8 cellular contexts compared by ENCODE assay signal in the genomic region with DNA sequence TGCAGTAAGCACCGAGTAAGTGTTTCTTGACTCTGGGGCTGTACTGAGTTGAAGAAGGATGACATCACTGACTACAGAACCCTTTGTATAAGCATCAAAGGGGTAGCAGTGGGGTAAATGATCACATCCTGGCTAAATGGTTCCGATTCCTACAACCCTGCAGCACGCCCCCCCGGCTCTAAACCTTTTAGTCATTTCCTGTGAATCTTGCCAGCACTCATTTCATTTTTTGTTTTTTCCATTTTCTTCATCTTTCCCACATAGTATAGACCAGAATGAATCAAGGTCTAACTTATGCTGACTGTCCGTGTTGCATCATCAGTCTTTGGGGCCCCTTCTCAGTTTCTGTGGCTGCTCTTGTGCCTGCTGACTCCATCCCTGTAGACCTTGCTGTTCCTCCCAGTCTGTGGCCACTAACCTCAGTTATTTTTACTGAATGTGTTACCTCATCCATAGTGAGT.
A peak's percentile ranks its signal among the peaks of the same experiment; 100 is the strongest.
DNase-seq lines count a peak whose midpoint lies in the region; ATAC-seq and TF ChIP-seq lines count a peak whose summit lies in the region.

No MANE protein-coding gene starts in this region.

- ATAC-seq in HG03175 (IDR thresholded peaks at IDR 0.05; ENCODE audit: unreplicated experiment) (no peak), HG02678 (IDR thresholded peaks at IDR 0.05; ENCODE audit: unreplicated experiment) (no peak), WTC11 (no peak)

- intact Hi-C loops in uterus (cut with DNase I; ENCODE audit: low total_unique reads): no loop called here

- CTCF ChIA-PET in WTC11 (lab: Charles Lee): interaction anchor here (1.1 kb wide), 1 partner anchor 40 kb away, joined by 3 read pairs; no protein-coding TSS in a partner anchor

- no peaks in the 10 kb centered on the region for H3K4me1 ChIP-seq in uterus

- no peak overlapping the region for H3K4me3 ChIP-seq in uterus

- TF ChIP-seq POLR2A in uterus (IDR thresholded peaks at IDR 0.05): no peak

- peaks cover 5% of the 10 kb centered on the region for H3K4me1 Mint-ChIP-seq in WTC11

- no peak overlapping the region for H3K27ac Mint-ChIP-seq in WTC11

- no peaks in the 10 kb centered on the region for H3K27me3 Mint-ChIP-seq in WTC11 (ENCODE audit: low read depth)

- H3K27me3 ChIP-seq in uterus: no peaks in the 10 kb centered on the region

- no peak overlapping the region for H3K27ac ChIP-seq in uterus

- peak; percentile 60 for DNase-seq in GM04503 (ENCODE audit: low read depth)
- peak in 3 of 5 experiments; percentile 27 to 54 (median 54) for DNase-seq in T-helper 2 cell
- peak; percentile 46 for DNase-seq in brain pericyte (ENCODE audit: low read depth, low spot score)
- DNase-seq in stimulated activated CD4-positive, alpha-beta T cell treated with anti-CD3 and anti-CD28 coated beads, Interleukin-15, amount 100 ng/mL, for 24 hours: peak; percentile 86
- DNase-seq in uterus: no peak
- DNase-seq in WTC11 (ENCODE audit: low spot score): no peak

- no peaks in the 10 kb centered on the region for H3K9me3 Mint-ChIP-seq in WTC11

- TF ChIP-seq CTCF in uterus (IDR thresholded peaks at IDR 0.05) (no peak), WTC11 (IDR thresholded peaks at IDR 0.05) (no peak)

- H3K9me3 ChIP-seq in uterus: no peaks in the 10 kb centered on the region

- no peak overlapping the region for H3K4me3 Mint-ChIP-seq in WTC11

- POLR2A ChIA-PET in WTC11 (lab: Charles Lee): no interaction called here

- no peaks in the 10 kb centered on the region for H3K36me3 Mint-ChIP-seq in WTC11

- no peaks in the 10 kb centered on the region for H3K36me3 ChIP-seq in uterus

TF ChIP-seq in WTC11, 78 proteins besides CTCF, POLR2A, EP300 and RAD21:
- TF ChIP-seq CBFB (CRISPR knock-in tag; IDR thresholded peaks at IDR 0.05; ENCODE audit: low read depth) (no peak), SP1 (CRISPR knock-in tag; conservative IDR thresholded peaks at IDR 0.05) (no peak), ESRRA (CRISPR knock-in tag; IDR thresholded peaks at IDR 0.05; ENCODE audit: borderline replicate concordance) (no peak), GTF2I (CRISPR knock-in tag; conservative IDR thresholded peaks at IDR 0.05) (no peak), GABPB1 (CRISPR knock-in tag; IDR thresholded peaks at IDR 0.05) (no peak), NR2C2 (CRISPR knock-in tag; IDR thresholded peaks at IDR 0.05) (no peak), JAZF1 (CRISPR knock-in tag; IDR thresholded peaks at IDR 0.05) (no peak)
- TF ChIP-seq, protein P1, sequence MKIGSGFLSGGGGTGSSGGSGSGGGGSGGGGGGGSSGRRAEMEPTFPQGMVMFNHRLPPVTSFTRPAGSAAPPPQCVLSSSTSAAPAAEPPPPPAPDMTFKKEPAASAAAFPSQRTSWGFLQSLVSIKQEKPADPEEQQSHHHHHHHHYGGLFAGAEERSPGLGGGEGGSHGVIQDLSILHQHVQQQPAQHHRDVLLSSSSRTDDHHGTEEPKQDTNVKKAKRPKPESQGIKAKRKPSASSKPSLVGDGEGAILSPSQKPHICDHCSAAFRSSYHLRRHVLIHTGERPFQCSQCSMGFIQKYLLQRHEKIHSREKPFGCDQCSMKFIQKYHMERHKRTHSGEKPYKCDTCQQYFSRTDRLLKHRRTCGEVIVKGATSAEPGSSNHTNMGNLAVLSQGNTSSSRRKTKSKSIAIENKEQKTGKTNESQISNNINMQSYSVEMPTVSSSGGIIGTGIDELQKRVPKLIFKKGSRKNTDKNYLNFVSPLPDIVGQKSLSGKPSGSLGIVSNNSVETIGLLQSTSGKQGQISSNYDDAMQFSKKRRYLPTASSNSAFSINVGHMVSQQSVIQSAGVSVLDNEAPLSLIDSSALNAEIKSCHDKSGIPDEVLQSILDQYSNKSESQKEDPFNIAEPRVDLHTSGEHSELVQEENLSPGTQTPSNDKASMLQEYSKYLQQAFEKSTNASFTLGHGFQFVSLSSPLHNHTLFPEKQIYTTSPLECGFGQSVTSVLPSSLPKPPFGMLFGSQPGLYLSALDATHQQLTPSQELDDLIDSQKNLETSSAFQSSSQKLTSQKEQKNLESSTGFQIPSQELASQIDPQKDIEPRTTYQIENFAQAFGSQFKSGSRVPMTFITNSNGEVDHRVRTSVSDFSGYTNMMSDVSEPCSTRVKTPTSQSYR (CRISPR knock-in tag; IDR thresholded peaks at IDR 0.05): no peak
- TF ChIP-seq, protein P2, sequence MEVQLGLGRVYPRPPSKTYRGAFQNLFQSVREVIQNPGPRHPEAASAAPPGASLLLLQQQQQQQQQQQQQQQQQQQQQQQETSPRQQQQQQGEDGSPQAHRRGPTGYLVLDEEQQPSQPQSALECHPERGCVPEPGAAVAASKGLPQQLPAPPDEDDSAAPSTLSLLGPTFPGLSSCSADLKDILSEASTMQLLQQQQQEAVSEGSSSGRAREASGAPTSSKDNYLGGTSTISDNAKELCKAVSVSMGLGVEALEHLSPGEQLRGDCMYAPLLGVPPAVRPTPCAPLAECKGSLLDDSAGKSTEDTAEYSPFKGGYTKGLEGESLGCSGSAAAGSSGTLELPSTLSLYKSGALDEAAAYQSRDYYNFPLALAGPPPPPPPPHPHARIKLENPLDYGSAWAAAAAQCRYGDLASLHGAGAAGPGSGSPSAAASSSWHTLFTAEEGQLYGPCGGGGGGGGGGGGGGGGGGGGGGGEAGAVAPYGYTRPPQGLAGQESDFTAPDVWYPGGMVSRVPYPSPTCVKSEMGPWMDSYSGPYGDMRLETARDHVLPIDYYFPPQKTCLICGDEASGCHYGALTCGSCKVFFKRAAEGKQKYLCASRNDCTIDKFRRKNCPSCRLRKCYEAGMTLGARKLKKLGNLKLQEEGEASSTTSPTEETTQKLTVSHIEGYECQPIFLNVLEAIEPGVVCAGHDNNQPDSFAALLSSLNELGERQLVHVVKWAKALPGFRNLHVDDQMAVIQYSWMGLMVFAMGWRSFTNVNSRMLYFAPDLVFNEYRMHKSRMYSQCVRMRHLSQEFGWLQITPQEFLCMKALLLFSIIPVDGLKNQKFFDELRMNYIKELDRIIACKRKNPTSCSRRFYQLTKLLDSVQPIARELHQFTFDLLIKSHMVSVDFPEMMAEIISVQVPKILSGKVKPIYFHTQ (CRISPR knock-in tag; IDR thresholded peaks at IDR 0.05): no peak
- TF ChIP-seq, protein P3, sequence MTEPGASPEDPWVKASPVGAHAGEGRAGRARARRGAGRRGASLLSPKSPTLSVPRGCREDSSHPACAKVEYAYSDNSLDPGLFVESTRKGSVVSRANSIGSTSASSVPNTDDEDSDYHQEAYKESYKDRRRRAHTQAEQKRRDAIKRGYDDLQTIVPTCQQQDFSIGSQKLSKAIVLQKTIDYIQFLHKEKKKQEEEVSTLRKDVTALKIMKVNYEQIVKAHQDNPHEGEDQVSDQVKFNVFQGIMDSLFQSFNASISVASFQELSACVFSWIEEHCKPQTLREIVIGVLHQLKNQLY (CRISPR knock-in tag; IDR thresholded peaks at IDR 0.05): no peak
- TF ChIP-seq, protein P4, sequence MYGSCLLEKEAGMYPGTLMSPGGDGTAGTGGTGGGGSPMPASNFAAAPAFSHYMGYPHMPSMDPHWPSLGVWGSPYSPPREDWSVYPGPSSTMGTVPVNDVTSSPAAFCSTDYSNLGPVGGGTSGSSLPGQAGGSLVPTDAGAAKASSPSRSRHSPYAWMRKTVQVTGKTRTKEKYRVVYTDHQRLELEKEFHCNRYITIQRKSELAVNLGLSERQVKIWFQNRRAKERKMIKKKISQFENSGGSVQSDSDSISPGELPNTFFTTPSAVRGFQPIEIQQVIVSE (CRISPR knock-in tag; IDR thresholded peaks at IDR 0.05; ENCODE audit: borderline replicate concordance): no peak
- TF ChIP-seq, protein P5, sequence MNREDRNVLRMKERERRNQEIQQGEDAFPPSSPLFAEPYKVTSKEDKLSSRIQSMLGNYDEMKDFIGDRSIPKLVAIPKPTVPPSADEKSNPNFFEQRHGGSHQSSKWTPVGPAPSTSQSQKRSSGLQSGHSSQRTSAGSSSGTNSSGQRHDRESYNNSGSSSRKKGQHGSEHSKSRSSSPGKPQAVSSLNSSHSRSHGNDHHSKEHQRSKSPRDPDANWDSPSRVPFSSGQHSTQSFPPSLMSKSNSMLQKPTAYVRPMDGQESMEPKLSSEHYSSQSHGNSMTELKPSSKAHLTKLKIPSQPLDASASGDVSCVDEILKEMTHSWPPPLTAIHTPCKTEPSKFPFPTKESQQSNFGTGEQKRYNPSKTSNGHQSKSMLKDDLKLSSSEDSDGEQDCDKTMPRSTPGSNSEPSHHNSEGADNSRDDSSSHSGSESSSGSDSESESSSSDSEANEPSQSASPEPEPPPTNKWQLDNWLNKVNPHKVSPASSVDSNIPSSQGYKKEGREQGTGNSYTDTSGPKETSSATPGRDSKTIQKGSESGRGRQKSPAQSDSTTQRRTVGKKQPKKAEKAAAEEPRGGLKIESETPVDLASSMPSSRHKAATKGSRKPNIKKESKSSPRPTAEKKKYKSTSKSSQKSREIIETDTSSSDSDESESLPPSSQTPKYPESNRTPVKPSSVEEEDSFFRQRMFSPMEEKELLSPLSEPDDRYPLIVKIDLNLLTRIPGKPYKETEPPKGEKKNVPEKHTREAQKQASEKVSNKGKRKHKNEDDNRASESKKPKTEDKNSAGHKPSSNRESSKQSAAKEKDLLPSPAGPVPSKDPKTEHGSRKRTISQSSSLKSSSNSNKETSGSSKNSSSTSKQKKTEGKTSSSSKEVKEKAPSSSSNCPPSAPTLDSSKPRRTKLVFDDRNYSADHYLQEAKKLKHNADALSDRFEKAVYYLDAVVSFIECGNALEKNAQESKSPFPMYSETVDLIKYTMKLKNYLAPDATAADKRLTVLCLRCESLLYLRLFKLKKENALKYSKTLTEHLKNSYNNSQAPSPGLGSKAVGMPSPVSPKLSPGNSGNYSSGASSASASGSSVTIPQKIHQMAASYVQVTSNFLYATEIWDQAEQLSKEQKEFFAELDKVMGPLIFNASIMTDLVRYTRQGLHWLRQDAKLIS (CRISPR knock-in tag; IDR thresholded peaks at IDR 0.05; ENCODE audit: borderline replicate concordance): no peak

Comparison
In these comparisons a context has a peak if more than half of its experiments do, and no peak if none do; other contexts are left out.
1. DNase-seq: peak in GM04503 (single experiment), T-helper 2 cell (3 of 5), brain pericyte (single experiment) and stimulated activated CD4-positive, alpha-beta T cell treated with anti-CD3 and anti-CD28 coated beads, Interleukin-15, amount 100 ng/mL, for 24 hours (single experiment); none in uterus (0 of 2) and WTC11 (single experiment).